ENCODE assay signal across 1 cellular context in the genomic region with DNA sequence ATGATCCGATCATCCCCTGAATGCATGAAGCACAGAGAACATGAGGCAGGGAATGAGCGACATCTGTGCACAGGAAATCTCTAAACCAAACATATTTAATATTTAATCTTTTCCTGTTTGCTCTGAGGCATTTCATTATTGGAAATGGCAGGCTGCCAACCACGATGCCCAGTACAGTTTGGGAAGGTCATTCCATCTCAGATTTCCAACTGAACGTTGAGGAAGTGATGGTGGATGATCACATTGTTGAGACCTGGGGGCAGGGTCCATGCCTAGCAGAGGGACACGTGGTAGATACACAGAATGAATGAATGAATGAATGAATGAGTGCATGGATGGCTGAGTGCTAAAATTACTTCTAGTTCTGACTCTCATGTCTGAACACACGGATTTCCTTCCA.
A peak's percentile ranks its signal among the peaks of the same experiment; 100 is the strongest.
TF ChIP-seq lines count a peak whose summit lies in the region.

No MANE protein-coding gene starts in this region.

TF ChIP-seq in endothelial cell of umbilical vein, 7 proteins besides CTCF, POLR2A, EP300 and RAD21 (continued from another document):
- TF ChIP-seq MAX (IDR thresholded peaks at IDR 0.05; ENCODE audit: insufficient read depth, insufficient read length) (peak; percentile 52), GATA2 (IDR thresholded peaks at IDR 0.05; ENCODE audit: insufficient read depth, insufficient read length, low read depth, low read length) (peak; percentile 60), EZH2 (IDR thresholded peaks at IDR 0.05; ENCODE audit: borderline replicate concordance, low read depth, low read length, severe bottlenecking) (no peak), FOS (IDR thresholded peaks at IDR 0.05; ENCODE audit: borderline replicate concordance, insufficient read depth, low read length) (peak; percentile 12), POLR2AphosphoS5 (IDR thresholded peaks at IDR 0.05; ENCODE audit: insufficient read depth, low read depth, low read length) (peak; percentile 60), MYC (IDR thresholded peaks at IDR 0.05; ENCODE audit: low read depth, low read length) (peak; percentile 52)
